ENCODE assay signal across 17 cellular contexts in genomic region chr13:20711301-20712044, GRCh38. TPM values are rescaled to one million over a fixed set of nuclear protein-coding genes. Genes with fewer than 3 reads are reported as not detected.
DNase-seq lines count a peak whose midpoint lies in the region; ATAC-seq and TF ChIP-seq lines count a peak whose summit lies in the region.
"Had no signal": no experiment of that assay in that cellular context is flagged by ENCODE, and none has a peak within 500 bp of the region (broad histone marks: within the 10 kb centered on the region; RNA-seq: fewer than 3 reads in every experiment).

No MANE protein-coding gene starts in this region.

- H3K27me3 ChIP-seq in A673 (replicated peaks; ENCODE audit: insufficient read depth, low read depth, low read length, poor library complexity) (no peaks in the 10 kb centered on the region), Panc1 (ENCODE audit: control insufficient read depth, insufficient read depth, low read length) (no peaks in the 10 kb centered on the region)
- H3K27me3 ChIP-seq: BLaER1 treated with 17β-estradiol and CSF1 and Interleukin-3, amounts not matched to agents 10 nM and 100 nM; cardiac muscle cell; suprapubic skin had no signal

- H3K9me3 ChIP-seq in A673 (ENCODE audit: low read depth, low read length, poor library complexity, severe bottlenecking) (no peaks in the 10 kb centered on the region), Panc1 (ENCODE audit: control insufficient read depth, insufficient read depth, low read depth, low read length) (no peaks in the 10 kb centered on the region)
- H3K9me3 ChIP-seq: BLaER1 treated with 17β-estradiol and CSF1 and Interleukin-3, amounts not matched to agents 10 nM and 100 nM; suprapubic skin had no signal

- TF ChIP-seq CTCF in A673 (conservative IDR thresholded peaks at IDR 0.05; ENCODE audit: low read depth, low read length) (no peak), GM12873 (IDR thresholded peaks at IDR 0.05; ENCODE audit: insufficient read depth, low read depth, low read length, missing control alignments) (peak; percentile 37), Panc1 (IDR thresholded peaks at IDR 0.05) (peak; percentile 69), epithelial cell of proximal tubule (conservative IDR thresholded peaks at IDR 0.05; ENCODE audit: low read depth, low read length) (peak; percentile 32)

- intact Hi-C loops in A673 (cut with micrococcal nuclease; ENCODE audit: unreplicated experiment) (loop anchor here (2.0 to 5.0 kb wide), 2 partner anchors 213 to 766 kb away; no protein-coding TSS in a partner anchor), Panc1 (cut with micrococcal nuclease; ENCODE audit: unreplicated experiment) (no loop called here)

- H3K4me1 ChIP-seq in A673 (ENCODE audit: insufficient read depth, low read length, poor library complexity, severe bottlenecking) (peaks cover 15% of the 10 kb centered on the region), Panc1 (ENCODE audit: control insufficient read depth, insufficient read depth, low read length) (peaks cover 6% of the 10 kb centered on the region; the same call in 1 of the 2 replicates)

- no peak overlapping the region for H3K27ac ChIP-seq in A673 (ENCODE audit: low read depth, low read length, poor library complexity, severe bottlenecking)
- no peak overlapping the region for H3K27ac ChIP-seq in Panc1 (ENCODE audit: low read length)
- H3K27ac ChIP-seq: BLaER1 treated with 17β-estradiol and CSF1 and Interleukin-3, amounts not matched to agents 10 nM and 100 nM; cardiac muscle cell; epithelial cell of prostate; suprapubic skin had no signal

- no peak overlapping the region for H3K4me3 ChIP-seq in A673 (ENCODE audit: low read depth, low read length, poor library complexity, severe bottlenecking)
- no peak overlapping the region for H3K4me3 ChIP-seq in Panc1 (ENCODE audit: low read depth in 2 of 2, low read length in 2 of 2)
- no peak overlapping the region for H3K4me3 ChIP-seq in epithelial cell of proximal tubule (ENCODE audit: low read depth, low read length)
- H3K4me3 ChIP-seq: BLaER1 treated with 17β-estradiol and CSF1 and Interleukin-3, amounts not matched to agents 10 nM and 100 nM; cardiac muscle cell had no signal

- in situ Hi-C loops in Panc1 (cut with HindIII; ENCODE audit: low pct_unique_long_range_greater_than_20kb, low sequenced_read_pairs) = no loop called here

- POLR2A ChIA-PET in A673 (lab: Charles Lee; ENCODE audit: low non-redundant PET) (no interaction called here), Panc1 (lab: Charles Lee) (no interaction called here)

- DNase-seq in A673 (ENCODE audit: low spot score) (peak; percentile 40), Panc1 (ENCODE audit: low read depth, low spot score) (no peak), epithelial cell of proximal tubule (ENCODE audit: low read depth) (no peak), kidney glomerular epithelial cell (lab: John Stamatoyannopoulos, UW) (no peak)
- DNase-seq: activated naive CD4-positive, alpha-beta T cell treated with Interleukin-2 at 50 U/mL for 16 hours; GDM1; mammary epithelial cell; NCI-H2107; occipital lobe had no signal

- BruUV-seq in A673 (replicated peaks; lab: Mats Ljungman, UMichigan) (no TSS peak), Panc1 (replicated peaks; lab: Mats Ljungman, UMichigan) (no TSS peak)

- H3K36me3 ChIP-seq in A673 (ENCODE audit: insufficient read depth, low read length, poor library complexity, severe bottlenecking) = no peaks in the 10 kb centered on the region
- H3K36me3 ChIP-seq in Panc1 (ENCODE audit: control insufficient read depth, insufficient read depth, low read length) = no peaks in the 10 kb centered on the region
- H3K36me3 ChIP-seq: BLaER1 treated with 17β-estradiol and CSF1 and Interleukin-3, amounts not matched to agents 10 nM and 100 nM; cardiac muscle cell; suprapubic skin had no signal

- peak; percentile 72 for ATAC-seq in Panc1
- ATAC-seq in HG03460 (IDR thresholded peaks at IDR 0.05; ENCODE audit: unreplicated experiment) = no peak
- ATAC-seq in GM19397 (IDR thresholded peaks at IDR 0.05; ENCODE audit: unreplicated experiment) = no peak
- ATAC-seq in GM19467 (IDR thresholded peaks at IDR 0.05; ENCODE audit: unreplicated experiment) = no peak

- CTCF ChIA-PET in A673 (lab: Charles Lee) (no interaction called here), Panc1 (lab: Charles Lee) (interaction anchor here (0.5 to 0.7 kb wide), 3 partner anchors 133 to 868 kb away, joined by 4 to 6 read pairs (median 5); no protein-coding TSS in a partner anchor)

RNA-seq across cellular contexts. Expression of gene IL17D, which starts 8.0 kb away (rescaled TPM):
- total RNA-seq in A673 (2021) = 2.0 and 2.7 TPM in 2 replicates
- total RNA-seq in Panc1 (2021; ENCODE audit: unreplicated experiment) = 0.46 TPM
- polyA plus RNA-seq in Panc1 (2012; ENCODE audit: insufficient read length) = 1.5 TPM
- total RNA-seq in epithelial cell of proximal tubule = 0.22 and 0.35 TPM in 2 replicates
